25 cellular contexts compared by ENCODE assay signal in the genomic region with DNA sequence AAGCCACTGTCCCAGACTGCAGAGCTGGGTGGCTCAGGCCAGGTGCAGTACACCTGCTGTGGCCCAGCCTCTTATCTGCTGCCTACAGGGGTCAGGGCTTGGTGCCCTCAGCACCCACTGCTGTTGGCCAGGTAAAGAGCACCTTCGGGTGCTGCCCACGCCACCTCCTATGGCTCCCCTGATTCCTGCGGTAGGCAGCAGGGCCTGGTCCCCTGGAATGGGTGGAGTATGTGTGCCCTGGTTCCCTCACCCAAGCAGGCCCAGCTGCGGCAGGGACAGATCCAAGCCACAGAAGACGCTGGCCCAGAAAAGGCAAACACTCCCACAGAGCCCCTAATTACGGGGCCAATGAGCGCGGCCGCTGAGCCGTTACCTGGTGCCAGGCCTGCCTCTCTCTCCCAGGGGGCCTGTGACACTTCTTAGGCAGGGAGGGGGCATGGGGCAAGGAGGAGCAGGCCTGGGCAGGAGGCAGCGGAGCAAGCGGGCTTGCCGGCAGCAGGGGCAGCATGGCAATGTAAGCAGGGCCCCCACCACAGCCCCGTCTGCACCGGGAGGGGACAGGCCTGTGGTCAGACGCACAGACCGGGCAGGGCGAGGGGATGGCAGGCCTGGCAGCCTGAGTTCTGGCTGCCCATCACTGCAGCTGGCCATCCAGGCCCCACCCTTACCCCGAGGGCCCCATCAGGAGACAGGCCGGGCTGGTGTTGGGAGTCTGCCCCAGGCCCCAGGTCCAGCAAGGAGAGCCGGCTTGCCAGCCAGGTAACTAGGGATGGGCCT. TPM values are rescaled to one million over a fixed set of nuclear protein-coding genes. Genes with fewer than 3 reads are reported as not detected.
"Had no signal": no experiment of that assay in that cellular context is flagged by ENCODE, and none has a peak within 500 bp of the region (broad histone marks: within the 10 kb centered on the region; RNA-seq: fewer than 3 reads in every experiment).

No MANE protein-coding gene starts in this region.

- H3K36me3 ChIP-seq: adrenal gland, cardiac muscle cell, colonic mucosa, left lung, lower lobe of right lung, spleen, transverse colon had no signal

- H3K27me3 ChIP-seq: testis had no signal

- H3K4me1 ChIP-seq: adrenal gland, lower lobe of right lung had no signal

- H3K9me3 ChIP-seq: adrenal gland, body of pancreas, colonic mucosa, left lung, lower lobe of right lung, spleen, testis, transverse colon had no signal

- H3K27ac ChIP-seq: adrenal gland, body of pancreas, cardiac muscle cell, colonic mucosa, left lung, lower lobe of right lung, spleen, testis, transverse colon had no signal

- H3K4me3 ChIP-seq: adrenal gland, body of pancreas, cardiac muscle cell, colonic mucosa, left lung, lower lobe of right lung, spleen, testis, transverse colon had no signal

- ATAC-seq: activated CD4-positive, alpha-beta T cell treated with anti-CD3 and anti-CD28 coated beads for 36 hours; body of pancreas; left lung; lower lobe of right lung; natural killer cell treated with Interleukin-12 subunit alpha and Interleukin-12 subunit beta and Interleukin-15 and Interleukin-18, amount 100 ng/mL, for 72 hours; right cardiac atrium; stimulated activated naive CD8-positive, alpha-beta T cell treated with anti-CD3 and anti-CD28 coated beads, Interleukin-15, Interleukin-2, amounts not matched to agents 100 U/mL and 50 U/mL, for 24 hours had no signal

- DNase-seq: activated CD4-positive, alpha-beta T cell treated with anti-CD3 and anti-CD28 coated beads for 36 hours; activated CD4-positive, alpha-beta T cell treated with anti-CD3 and anti-CD28 coated beads, Interleukin-2, amount 50 U/mL, for 4 hours; activated CD4-positive, CD25-positive, alpha-beta regulatory T cell; activated effector memory CD4-positive, alpha-beta T cell treated with anti-CD3 and anti-CD28 coated beads, Interleukin-2, amount 50 U/mL, for 16 hours; activated naive CD4-positive, alpha-beta T cell treated with anti-CD3 and anti-CD28 coated beads for 36 hours; activated naive CD8-positive, alpha-beta T cell treated with anti-CD3 and anti-CD28 coated beads for 36 hours; activated T-cell treated with anti-CD3 and anti-CD28 coated beads, Interleukin-2, amount 50 U/mL, for 1 hour; adrenal gland; aorta; body of pancreas; cerebellar nuclear complex; colonic mucosa; effector memory CD4-positive, alpha-beta T cell; kidney glomerular epithelial cell; lower lobe of right lung; mesendoderm; posterior cingulate gyrus; right cardiac atrium; spleen; stimulated activated naive CD8-positive, alpha-beta T cell treated with anti-CD3 and anti-CD28 coated beads, Interleukin-15, Interleukin-2, amounts not matched to agents 100 U/mL and 50 U/mL, for 24 hours; testis; transverse colon had no signal

RNA-seq across cellular contexts. Expression of a gene that starts 23.8 kb away (rescaled TPM):
- polyA plus RNA-seq: cardiac muscle cell, right cardiac atrium had no signal
